In the genomic region with DNA sequence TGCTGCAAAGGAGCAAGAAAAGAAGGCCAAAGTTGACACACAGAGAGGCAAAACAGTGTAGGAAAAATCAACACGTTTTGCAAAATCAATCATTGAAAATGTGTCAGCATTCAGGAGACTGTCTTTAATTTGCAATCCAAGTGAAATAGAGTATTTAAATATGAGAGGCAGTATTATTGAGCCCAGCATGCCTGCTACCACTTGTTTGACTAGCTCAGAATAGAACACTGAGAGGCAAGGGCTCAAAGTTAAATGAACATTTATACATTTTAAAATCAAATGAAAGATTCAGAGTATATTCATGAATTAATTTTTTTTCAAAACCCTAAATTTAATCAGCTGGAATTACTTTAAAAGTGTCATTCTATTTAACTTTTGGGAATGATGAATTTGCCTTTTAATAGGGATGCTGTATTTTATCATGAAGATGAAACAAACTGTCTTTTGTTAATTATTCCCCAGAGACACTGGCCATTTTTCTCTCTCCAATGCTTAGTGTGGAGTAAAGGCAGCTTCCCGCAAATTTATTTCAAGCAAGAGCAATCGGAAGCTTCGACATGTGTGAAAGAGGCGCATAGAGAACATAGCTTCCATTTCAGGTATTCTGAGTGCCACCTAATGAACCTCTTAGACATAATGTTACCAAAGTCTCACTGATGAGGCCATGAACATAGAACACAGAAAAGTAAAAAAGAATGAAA, we compare ENCODE assay signal across 29 cellular contexts. TPM values are rescaled to one million over a fixed set of nuclear protein-coding genes. Genes with fewer than 3 reads are reported as not detected.
A peak's percentile ranks its signal among the peaks of the same experiment; 100 is the strongest.
DNase-seq lines count a peak whose midpoint lies in the region; ATAC-seq and TF ChIP-seq lines count a peak whose summit lies in the region.
"Had no signal": no experiment of that assay in that cellular context is flagged by ENCODE, and none has a peak within 500 bp of the region (broad histone marks: within the 10 kb centered on the region; RNA-seq: fewer than 3 reads in every experiment).

No MANE protein-coding gene starts in this region.

- no peak for ATAC-seq in effector memory CD8-positive, alpha-beta T cell (replicated peaks)
- ATAC-seq in psoas muscle, result no peak
- ATAC-seq: body of pancreas; naive thymus-derived CD4-positive, alpha-beta T cell had no signal

- WGBS in HUES64, result 78% methylated on average over 5 of the region's 5 CpGs
- WGBS in neuronal stem cell (ENCODE audit: extremely low coverage in 2 of 2, insufficient read length in 2 of 2, insufficient replicate concordance in 1 of 2), 2 donors, result no CpG with 5 or more reads among the region's 5 CpGs
- WGBS in psoas muscle, 3 donors, result 75 to 81% (median 79%) methylated on average over 5 of the region's 5 CpGs

- H3K4me2 ChIP-seq in neuronal stem cell (ENCODE audit: insufficient read depth, low read length, poor library complexity, severe bottlenecking), result no peak overlapping the region
- H3K4me2 ChIP-seq: PC-9, SK-N-SH had no signal

- no peaks in the 10 kb centered on the region for H3K9me3 ChIP-seq in HUES64 (ENCODE audit: insufficient read depth, low read depth, low read length)
- H3K9me3 ChIP-seq in neuronal stem cell (replicated peaks in 1 of 2; ENCODE audit: control insufficient read depth in 2 of 2, insufficient read depth in 1 of 2, low read depth in 1 of 2, low read length in 2 of 2), result no peaks in the 10 kb centered on the region
- no peaks in the 10 kb centered on the region for H3K9me3 ChIP-seq in vagina
- no peaks in the 10 kb centered on the region for H3K9me3 ChIP-seq in psoas muscle
- H3K9me3 ChIP-seq: body of pancreas, HAP-1, prostate gland, SK-N-SH, upper lobe of left lung had no signal

- H2BK5ac ChIP-seq in neuronal stem cell (ENCODE audit: low read length), result no peak overlapping the region

- peak overlapping the region; percentile 31; the same call in 1 of the 2 replicates for H3K27ac ChIP-seq in HUES64 (ENCODE audit: low read depth, low read length)
- H3K27ac ChIP-seq in neuronal stem cell (replicated peaks; ENCODE audit: low read length), result no peak overlapping the region
- H3K27ac ChIP-seq in vagina, result no peak overlapping the region
- no peak overlapping the region for H3K27ac ChIP-seq in psoas muscle
- H3K27ac ChIP-seq in coronary artery, result no peak overlapping the region
- H3K27ac ChIP-seq: body of pancreas, PC-9, prostate gland, upper lobe of left lung had no signal

- no peak overlapping the region for H3K14ac ChIP-seq in neuronal stem cell (ENCODE audit: low read length)

- DNase-seq in NCI-H526 treated with DMSO at 0.1 percent for 48 hours (lab: John Stamatoyannopoulos, UW), result peak; percentile 19
- DNase-seq in effector memory CD8-positive, alpha-beta T cell, result no peak
- DNase-seq in neuronal stem cell (ENCODE audit: low spot score), result no peak
- DNase-seq in activated effector memory CD4-positive, alpha-beta T cell treated with anti-CD3 and anti-CD28 coated beads, Interleukin-2, amount 50 U/mL, for 16 hours, result no peak
- no peak for DNase-seq in vagina (ENCODE audit: extremely low spot score in 2 of 2)
- no peak for DNase-seq in psoas muscle
- DNase-seq in coronary artery (ENCODE audit: low spot score), result no peak
- DNase-seq: activated CD4-positive, alpha-beta T cell treated with anti-CD3 and anti-CD28 coated beads, Interleukin-2, amount 50 U/mL, for 48 hours; activated CD4-positive, CD25-positive, alpha-beta regulatory T cell treated with anti-CD3 and anti-CD28 coated beads, Interleukin-2, amount 50 U/mL, for 72 hours; activated naive CD4-positive, alpha-beta T cell treated with anti-CD3 and anti-CD28 coated beads for 36 hours; body of pancreas; DMS 273 treated with DMSO at 0.1 percent for 48 hours; IMR-90; MV-4-11; naive thymus-derived CD4-positive, alpha-beta T cell; NCI-H1436; NCI-H2171 treated with DMSO at 0.1 percent for 48 hours; NCI-H510A treated with DMSO at 0.1 percent for 48 hours; NK-92 treated with Interleukin-12 subunit alpha and Interleukin-12 subunit beta, amount 100 ng/mL, for 24 hours; nucleus accumbens; PC-9; SK-N-SH; stimulated activated CD4-positive, alpha-beta T cell treated with anti-CD3 and anti-CD28 coated beads, Interleukin-4, amount 100 ng/mL, for 24 hours; upper lobe of left lung had no signal

- H2BK12ac ChIP-seq in neuronal stem cell (ENCODE audit: low read length), result no peak overlapping the region

- no peak overlapping the region for H2BK15ac ChIP-seq in neuronal stem cell (ENCODE audit: low read length)

- H3K4me3 ChIP-seq in HUES64 (ENCODE audit: low read length), result no peak overlapping the region
- H3K4me3 ChIP-seq in neuronal stem cell (ENCODE audit: low read length in 2 of 2), result no peak overlapping the region
- no peak overlapping the region for H3K4me3 ChIP-seq in vagina
- no peak overlapping the region for H3K4me3 ChIP-seq in psoas muscle
- H3K4me3 ChIP-seq in coronary artery, result no peak overlapping the region
- H3K4me3 ChIP-seq: body of pancreas, HAP-1, PC-9, prostate gland, upper lobe of left lung had no signal

- H2BK120ac ChIP-seq in neuronal stem cell (ENCODE audit: low read depth, low read length), result no peak overlapping the region

- no peak overlapping the region for H4K91ac ChIP-seq in neuronal stem cell (ENCODE audit: low read depth, low read length, poor library complexity)

- peaks cover 11 to 28% of the 10 kb centered on the region in 2 donors for H3K4me1 Mint-ChIP-seq in effector memory CD8-positive, alpha-beta T cell (ENCODE audit: low read depth in 2 of 2)

- no peaks in the 10 kb centered on the region for H3K27me3 ChIP-seq in HUES64 (ENCODE audit: insufficient read depth, low read length)
- peaks cover 0 to 3% (median 0%) of the 10 kb centered on the region in 3 experiments for H3K27me3 ChIP-seq in neuronal stem cell (ENCODE audit: control insufficient read depth in 3 of 3, insufficient read depth in 3 of 3, low read depth in 1 of 3, low read length in 3 of 3)
- H3K27me3 ChIP-seq in vagina, result no peaks in the 10 kb centered on the region
- H3K27me3 ChIP-seq in psoas muscle (ENCODE audit: insufficient read depth in 3 of 3, low read length in 2 of 3), result no peaks in the 10 kb centered on the region
- H3K27me3 ChIP-seq: body of pancreas, upper lobe of left lung had no signal

- no peaks in the 10 kb centered on the region for H3K79me1 ChIP-seq in neuronal stem cell (ENCODE audit: low read depth, low read length)

- TF ChIP-seq CTCF in vagina (IDR thresholded peaks at IDR 0.05), result no peak
- TF ChIP-seq CTCF in psoas muscle (IDR thresholded peaks at IDR 0.05), result no peak
- TF ChIP-seq CTCF in coronary artery (IDR thresholded peaks at IDR 0.05), result no peak

- H3K23ac ChIP-seq in neuronal stem cell (ENCODE audit: low read depth, low read length, poor library complexity), result no peak overlapping the region

- peaks cover 21% of the 10 kb centered on the region for H3K36me3 ChIP-seq in HUES64 (ENCODE audit: insufficient read depth, low read length)
- no peaks in the 10 kb centered on the region for H3K36me3 ChIP-seq in neuronal stem cell (replicated peaks in 1 of 2; ENCODE audit: control insufficient read depth in 2 of 2, insufficient read depth in 2 of 2, low read length in 2 of 2)
- H3K36me3 ChIP-seq in vagina, result peaks cover 0 to 11% of the 10 kb centered on the region in 2 donors
- peaks cover 0 to 17% of the 10 kb centered on the region in 2 donors for H3K36me3 ChIP-seq in psoas muscle (ENCODE audit: insufficient read depth in 1 of 2, low read depth in 1 of 2)
- H3K36me3 ChIP-seq: HAP-1, prostate gland had no signal

- H2AFZ ChIP-seq in neuronal stem cell (ENCODE audit: low read length), result peak overlapping the region; percentile 7
- H2AFZ ChIP-seq: PC-9 had no signal

- no peak overlapping the region for H3K9ac ChIP-seq in HUES64 (ENCODE audit: low read depth, low read length)
- no peak overlapping the region for H3K9ac ChIP-seq in neuronal stem cell (ENCODE audit: low read depth, low read length, poor library complexity)
- H3K9ac ChIP-seq: SK-N-SH had no signal

- no peak overlapping the region for H3K18ac ChIP-seq in neuronal stem cell (ENCODE audit: low read length)

- H3K4ac ChIP-seq in neuronal stem cell (ENCODE audit: low read length), result no peak overlapping the region

- peaks cover 3% of the 10 kb centered on the region for H3K36me3 Mint-ChIP-seq in effector memory CD8-positive, alpha-beta T cell (ENCODE audit: insufficient read depth)

- H3K4me3 Mint-ChIP-seq in effector memory CD8-positive, alpha-beta T cell, result no peak overlapping the region
- H3K4me3 Mint-ChIP-seq: activated naive CD4-positive, alpha-beta T cell treated with anti-CD3 and anti-CD28 coated beads for 36 hours; activated T-helper 1 cell treated with anti-CD3 and anti-CD28 coated beads, Interleukin-12 subunit alpha, Interleukin-12 subunit beta, Interleukin-2, Interleukin-4 antibody, amounts not matched to agents 30 ng/mL and 10 ng/mL and 1 ng/mL, durations not matched to agents 14 hours and 24 hours and 36 hours; naive thymus-derived CD4-positive, alpha-beta T cell; T-helper 1 cell treated with Interleukin-12 subunit alpha and Interleukin-12 subunit beta and Interleukin-4 antibody, amounts not matched to agents 30 μg/mL and 1 μg/mL, for 36 hours had no signal

- TF ChIP-seq POLR2A in vagina (IDR thresholded peaks at IDR 0.05), result no peak

- peak overlapping the region; percentile 19 to 38 for H3K27ac Mint-ChIP-seq in effector memory CD8-positive, alpha-beta T cell
- H3K27ac Mint-ChIP-seq: activated naive CD4-positive, alpha-beta T cell treated with anti-CD3 and anti-CD28 coated beads for 36 hours; activated T-helper 1 cell treated with anti-CD3 and anti-CD28 coated beads, Interleukin-12 subunit alpha, Interleukin-12 subunit beta, Interleukin-2, Interleukin-4 antibody, amounts not matched to agents 30 ng/mL and 10 ng/mL and 1 ng/mL, durations not matched to agents 14 hours and 24 hours and 36 hours; naive thymus-derived CD4-positive, alpha-beta T cell; T-helper 1 cell treated with Interleukin-12 subunit alpha and Interleukin-12 subunit beta and Interleukin-4 antibody, amounts not matched to agents 30 μg/mL and 1 μg/mL, for 36 hours had no signal

- intact Hi-C loops in vagina (cut with DNase I) (no loop called here), psoas muscle (cut with DNase I) (loop anchor here in 1 of 2 donors (10.0 kb wide), 1 partner anchor 77 kb away; no protein-coding TSS in a partner anchor)

- no peaks in the 10 kb centered on the region for H3K27me3 Mint-ChIP-seq in effector memory CD8-positive, alpha-beta T cell
- H3K27me3 Mint-ChIP-seq: naive thymus-derived CD4-positive, alpha-beta T cell had no signal

- no peaks in the 10 kb centered on the region for H3K9me3 Mint-ChIP-seq in effector memory CD8-positive, alpha-beta T cell
- H3K9me3 Mint-ChIP-seq: activated naive CD4-positive, alpha-beta T cell treated with anti-CD3 and anti-CD28 coated beads for 36 hours; activated T-helper 1 cell treated with anti-CD3 and anti-CD28 coated beads, Interleukin-12 subunit alpha, Interleukin-12 subunit beta, Interleukin-2, Interleukin-4 antibody, amounts not matched to agents 30 ng/mL and 10 ng/mL and 1 ng/mL, durations not matched to agents 14 hours and 24 hours and 36 hours; naive thymus-derived CD4-positive, alpha-beta T cell; T-helper 1 cell treated with Interleukin-12 subunit alpha and Interleukin-12 subunit beta and Interleukin-4 antibody, amounts not matched to agents 30 μg/mL and 1 μg/mL, for 36 hours had no signal

- H4K8ac ChIP-seq in neuronal stem cell (ENCODE audit: low read depth, low read length), result no peak overlapping the region

- H3K4me1 ChIP-seq in HUES64 (ENCODE audit: insufficient read depth, low read length), result peaks cover 36% of the 10 kb centered on the region
- peaks cover 1 to 3% of the 10 kb centered on the region in 2 donors for H3K4me1 ChIP-seq in neuronal stem cell (ENCODE audit: control insufficient read depth in 2 of 2, insufficient read depth in 1 of 2, low read depth in 1 of 2, low read length in 2 of 2)
- no peaks in the 10 kb centered on the region for H3K4me1 ChIP-seq in vagina
- peaks cover 20% of the 10 kb centered on the region for H3K4me1 ChIP-seq in psoas muscle
- H3K4me1 ChIP-seq: prostate gland had no signal

- H2AK5ac ChIP-seq in neuronal stem cell (ENCODE audit: low read depth, low read length), result no peak overlapping the region

RNA-seq across cellular contexts. Expression of a gene that starts 11.4 kb away (rescaled TPM):
- 19.2 TPM for polyA plus RNA-seq in HUES64 (2013, experiment 1 of 2)
- 19.7 TPM for polyA plus RNA-seq in HUES64 (2013, experiment 2 of 2)
- polyA plus RNA-seq in neuronal stem cell (2013, experiment 1 of 2), result 16.0 TPM
- 15.4 TPM for polyA plus RNA-seq in neuronal stem cell (2013, experiment 2 of 2)
- total RNA-seq in vagina (23.1 TPM), psoas muscle (10 to 100 TPM; 17.1 to 30.2 (median 24.6) TPM)
- polyA plus RNA-seq in psoas muscle, result 10 to 100 TPM in 2 of 3 donors, 1 to 10 TPM in 1; 6.2 to 17.7 (median 11.8) TPM
- polyA plus RNA-seq: SK-N-SH had no signal
